17 cellular contexts compared by ENCODE assay signal in the genomic region with DNA sequence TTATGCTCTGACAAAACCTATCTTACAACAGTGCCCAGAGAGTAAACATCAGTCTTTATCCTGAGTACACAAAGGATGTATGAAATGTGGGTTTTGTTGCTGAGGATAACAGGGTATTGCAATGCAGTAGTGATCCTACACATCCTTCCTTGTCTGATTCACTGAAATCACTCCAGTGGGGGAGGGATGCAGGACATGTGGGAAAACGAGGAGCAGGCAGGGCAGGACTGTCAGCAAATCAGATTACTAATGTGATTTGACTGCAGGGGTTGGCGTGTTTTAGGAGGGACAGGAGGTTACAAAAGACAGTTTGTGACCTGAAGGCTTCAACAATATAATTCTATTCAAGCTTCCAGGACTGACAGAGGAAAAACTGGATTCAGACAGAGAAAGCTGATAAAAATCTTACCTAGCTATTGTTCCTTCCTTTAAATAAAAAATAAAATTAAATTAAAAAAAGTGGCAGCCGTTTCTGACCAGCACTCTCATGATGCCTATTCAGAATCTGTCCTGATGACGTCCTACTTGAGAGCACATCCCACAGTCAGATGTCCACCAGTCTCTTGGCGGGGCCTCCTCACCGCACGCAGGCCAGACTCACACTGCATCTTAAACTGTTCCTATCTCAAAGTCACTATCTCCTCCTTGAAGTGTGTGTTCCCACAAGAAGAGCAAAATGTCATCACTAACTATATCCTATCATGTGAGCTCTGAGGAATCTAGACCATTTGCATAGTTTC. TPM values are rescaled to one million over a fixed set of nuclear protein-coding genes. Genes with fewer than 3 reads are reported as not detected.
DNase-seq lines count a peak whose midpoint lies in the region; ATAC-seq and TF ChIP-seq lines count a peak whose summit lies in the region.
"Had no signal": no experiment of that assay in that cellular context is flagged by ENCODE, and none has a peak within 500 bp of the region (broad histone marks: within the 10 kb centered on the region; RNA-seq: fewer than 3 reads in every experiment).

No MANE protein-coding gene starts in this region.

- H3K27ac ChIP-seq in SK-N-SH (ENCODE audit: low read depth in 2 of 2, low read length in 1 of 2) (peak overlapping the region; percentile 31 to 99; a peak in 3 of 4 replicates), fibroblast of lung (ENCODE audit: insufficient read depth, low read length) (peak overlapping the region; percentile 21)
- H3K27ac ChIP-seq: BLaER1 treated with 17β-estradiol and CSF1 and Interleukin-3, amounts not matched to agents 10 nM and 100 nM; breast epithelium had no signal

- TF ChIP-seq CTCF in SK-N-SH (IDR thresholded peaks at IDR 0.05) (no peak), fibroblast of lung (conservative IDR thresholded peaks at IDR 0.05 in 1 of 2, IDR thresholded peaks at IDR 0.05 in 1 of 2; ENCODE audit: low read depth in 1 of 2, low read length in 2 of 2) (no peak), nephron (IDR thresholded peaks at IDR 0.05; ENCODE audit: unreplicated experiment in 3 of 3) (no peak)

- H3K27ac Mint-ChIP-seq in nephron: peak overlapping the region in 2 of 3 experiments; percentile 71 to 80
- H3K27ac Mint-ChIP-seq: activated CD8-positive, alpha-beta T cell treated with anti-CD3 and anti-CD28 coated beads, Interleukin-2, amount 10 ng/mL, durations not matched to agents 7 days and 5 days had no signal

- CTCF ChIA-PET in SK-N-SH (lab: Yijun Ruan, JAX): interaction anchor here (1.1 to 5.5 kb wide), 6 partner anchors 8 to 129 kb away, joined by 3 to 33 read pairs (median 4); no protein-coding TSS in a partner anchor

- no peak overlapping the region for H3K9ac ChIP-seq in SK-N-SH
- no peak overlapping the region for H3K9ac ChIP-seq in fibroblast of lung (ENCODE audit: insufficient read depth, low read length)
- H3K9ac ChIP-seq: BLaER1 treated with 17β-estradiol and CSF1 and Interleukin-3, amounts not matched to agents 10 nM and 100 nM had no signal

- peaks cover 73% of the 10 kb centered on the region for H3K36me3 Mint-ChIP-seq in nephron (ENCODE audit: low read depth)

- H3F3A ChIP-seq in SK-N-SH (replicated peaks; ENCODE audit: insufficient read depth): no peaks in the 10 kb centered on the region

- no peak overlapping the region for H3K4me3 ChIP-seq in H7 (ENCODE audit: insufficient read depth, low read depth, low read length)
- no peak overlapping the region for H3K4me3 ChIP-seq in SK-N-SH (ENCODE audit: low read depth in 2 of 2, low read length in 1 of 2)
- no peak overlapping the region for H3K4me3 ChIP-seq in fibroblast of lung (replicated peaks in 1 of 4; ENCODE audit: control extremely low read depth in 1 of 4, insufficient read depth in 1 of 4, low read depth in 3 of 4, low read length in 4 of 4)
- H3K4me3 ChIP-seq: BLaER1 treated with 17β-estradiol and CSF1 and Interleukin-3, amounts not matched to agents 10 nM and 100 nM; breast epithelium; MG63 had no signal

- peak; percentile 50 for TF ChIP-seq RAD21 in SK-N-SH (IDR thresholded peaks at IDR 0.05; ENCODE audit: low read length)

- H4K20me1 ChIP-seq in SK-N-SH (ENCODE audit: insufficient read depth): no peaks in the 10 kb centered on the region
- no peaks in the 10 kb centered on the region for H4K20me1 ChIP-seq in fibroblast of lung (ENCODE audit: control insufficient read depth, extremely low read depth, insufficient read depth, low read length)

- H3K79me2 ChIP-seq in SK-N-SH (ENCODE audit: insufficient read depth): peaks cover 8% of the 10 kb centered on the region; the same call in 1 of the 2 replicates
- peaks cover 1% of the 10 kb centered on the region for H3K79me2 ChIP-seq in fibroblast of lung (ENCODE audit: control insufficient read depth, insufficient read depth, low read length)

- no peak for ATAC-seq in left colon
- ATAC-seq: activated CD8-positive, alpha-beta T cell treated with anti-CD3 and anti-CD28 coated beads, Interleukin-2, amount 10 ng/mL, durations not matched to agents 7 days and 5 days; HCT116; sciatic nerve had no signal

- H3K4me1 Mint-ChIP-seq in nephron: peaks cover 60% of the 10 kb centered on the region

- H2AFZ ChIP-seq in SK-N-SH (ENCODE audit: low read depth): no peak overlapping the region
- H2AFZ ChIP-seq in fibroblast of lung (ENCODE audit: low read length): no peak overlapping the region

- peaks cover 7% of the 10 kb centered on the region for H3K36me3 ChIP-seq in H7 (replicated peaks; ENCODE audit: control insufficient read depth, insufficient read depth, low read length)
- H3K36me3 ChIP-seq in SK-N-SH (replicated peaks in 1 of 2; ENCODE audit: control insufficient read depth in 1 of 2, insufficient read depth in 2 of 2, low read length in 1 of 2): peaks cover 61 to 81% of the 10 kb centered on the region in 2 experiments
- H3K36me3 ChIP-seq in fibroblast of lung (ENCODE audit: control insufficient read depth, insufficient read depth, low read length): peaks cover 9% of the 10 kb centered on the region
- H3K36me3 ChIP-seq: breast epithelium had no signal

- H3K4me2 ChIP-seq in SK-N-SH (no peak overlapping the region), fibroblast of lung (ENCODE audit: extremely low read depth, insufficient read depth, low read length) (no peak overlapping the region)
- H3K4me2 ChIP-seq: BLaER1 treated with 17β-estradiol and CSF1 and Interleukin-3, amounts not matched to agents 10 nM and 100 nM had no signal

- 47% methylated on average over 7 of the region's 7 CpGs for WGBS in SK-N-SH (ENCODE audit: low lambda C conversion rate)

- TF ChIP-seq EP300 in SK-N-SH (IDR thresholded peaks at IDR 0.05; ENCODE audit: borderline replicate concordance in 1 of 2, low read depth in 1 of 2, low read length in 1 of 2): peak in 1 of 2 experiments; percentile 96; a peak in 2 of 4 replicates

- intact Hi-C loops in left colon (cut with DNase I, micrococcal nuclease): no loop called here

- H3K27me3 ChIP-seq in H7 (ENCODE audit: control insufficient read depth, insufficient read depth, low read length) (no peaks in the 10 kb centered on the region), SK-N-SH (ENCODE audit: insufficient read depth) (no peaks in the 10 kb centered on the region), fibroblast of lung (ENCODE audit: control insufficient read depth, insufficient read depth, low read length) (no peaks in the 10 kb centered on the region)
- H3K27me3 ChIP-seq: BLaER1 treated with 17β-estradiol and CSF1 and Interleukin-3, amounts not matched to agents 10 nM and 100 nM; breast epithelium; MG63 had no signal

- peak overlapping the region in 1 of 3 experiments; percentile 14 for H3K4me3 Mint-ChIP-seq in nephron
- H3K4me3 Mint-ChIP-seq: activated CD8-positive, alpha-beta T cell treated with anti-CD3 and anti-CD28 coated beads, Interleukin-2, amount 10 ng/mL, durations not matched to agents 7 days and 5 days had no signal

- no peaks in the 10 kb centered on the region for H3K9me3 ChIP-seq in SK-N-SH
- H3K9me3 ChIP-seq in fibroblast of lung (ENCODE audit: control insufficient read depth, insufficient read depth, low read depth, low read length): no peaks in the 10 kb centered on the region
- H3K9me3 ChIP-seq: BLaER1 treated with 17β-estradiol and CSF1 and Interleukin-3, amounts not matched to agents 10 nM and 100 nM; breast epithelium; MG63 had no signal

- H3K4me1 ChIP-seq in SK-N-SH (ENCODE audit: control insufficient read depth in 1 of 2, insufficient read depth in 2 of 2, low read depth in 1 of 2, low read length in 1 of 2): peaks cover 7 to 62% of the 10 kb centered on the region in 2 experiments; a peak in 3 of 4 replicates
- peaks cover 9% of the 10 kb centered on the region for H3K4me1 ChIP-seq in fibroblast of lung (ENCODE audit: control insufficient read depth, extremely low read depth, insufficient read depth, low read length)

- H3K27me3 Mint-ChIP-seq in nephron (ENCODE audit: low read depth): no peaks in the 10 kb centered on the region

- DNase-seq in H7: peak; percentile 16
- DNase-seq in SK-N-SH: peak; percentile 74
- DNase-seq in fibroblast of lung (ENCODE audit: low read depth in 2 of 2): no peak
- no peak for DNase-seq in D341Med (ENCODE audit: low spot score)
- no peak for DNase-seq in T-helper 2 cell
- no peak for DNase-seq in NK-92 treated with Interleukin-12 subunit alpha and Interleukin-12 subunit beta, amount 100 ng/mL, for 24 hours (lab: John Stamatoyannopoulos, UW)
- DNase-seq in left colon: no peak
- DNase-seq: activated CD8-positive, alpha-beta T cell treated with anti-CD3 and anti-CD28 coated beads, Interleukin-2, amount 10 ng/mL, durations not matched to agents 7 days and 5 days; activated effector memory CD4-positive, alpha-beta T cell treated with anti-CD3 and anti-CD28 coated beads, Interleukin-2, amount 50 U/mL, for 16 hours; MG63; NCI-H226; RPMI8226 had no signal

- POLR2A ChIA-PET in SK-N-SH (lab: Yijun Ruan, JAX): interaction anchor here (0.9 to 1.4 kb wide), 3 partner anchors 10 to 61 kb away, joined by 3 to 4 read pairs (median 4); no protein-coding TSS in a partner anchor

- no peaks in the 10 kb centered on the region for H3K9me3 Mint-ChIP-seq in nephron

- H3K9me2 ChIP-seq in SK-N-SH: no peaks in the 10 kb centered on the region

TF ChIP-seq in SK-N-SH, 30 proteins besides CTCF, POLR2A, EP300 and RAD21 (continues in another document):
- TF ChIP-seq, protein P1, sequence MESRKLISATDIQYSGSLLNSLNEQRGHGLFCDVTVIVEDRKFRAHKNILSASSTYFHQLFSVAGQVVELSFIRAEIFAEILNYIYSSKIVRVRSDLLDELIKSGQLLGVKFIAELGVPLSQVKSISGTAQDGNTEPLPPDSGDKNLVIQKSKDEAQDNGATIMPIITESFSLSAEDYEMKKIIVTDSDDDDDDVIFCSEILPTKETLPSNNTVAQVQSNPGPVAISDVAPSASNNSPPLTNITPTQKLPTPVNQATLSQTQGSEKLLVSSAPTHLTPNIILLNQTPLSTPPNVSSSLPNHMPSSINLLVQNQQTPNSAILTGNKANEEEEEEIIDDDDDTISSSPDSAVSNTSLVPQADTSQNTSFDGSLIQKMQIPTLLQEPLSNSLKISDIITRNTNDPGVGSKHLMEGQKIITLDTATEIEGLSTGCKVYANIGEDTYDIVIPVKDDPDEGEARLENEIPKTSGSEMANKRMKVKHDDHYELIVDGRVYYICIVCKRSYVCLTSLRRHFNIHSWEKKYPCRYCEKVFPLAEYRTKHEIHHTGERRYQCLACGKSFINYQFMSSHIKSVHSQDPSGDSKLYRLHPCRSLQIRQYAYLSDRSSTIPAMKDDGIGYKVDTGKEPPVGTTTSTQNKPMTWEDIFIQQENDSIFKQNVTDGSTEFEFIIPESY (IDR thresholded peaks at IDR 0.05; ENCODE audit: borderline replicate concordance, low read depth): no peak
- TF ChIP-seq RCOR1 (IDR thresholded peaks at IDR 0.05; ENCODE audit: low read length): peak; percentile 92; the same call in 1 of the 2 replicates
- TF ChIP-seq GABPA (IDR thresholded peaks at IDR 0.05; ENCODE audit: low read depth): no peak

RNA-seq across cellular contexts. Expression of a gene that starts 50.6 kb away (rescaled TPM):
- 22.1 and 26.4 TPM in 2 replicates for total RNA-seq in H7 (2014; rRNA removed; shearing (Covaris generic))
- polyA plus RNA-seq in SK-N-SH (2012; rRNA removed) (0.11 and 0.20 TPM in 2 replicates), fibroblast of lung (2.8 and 11.8 TPM in 2 replicates)
- polyA plus RNA-seq in SK-N-SH (2012; cell fraction: cytosol; rRNA removed): 0.05 TPM in 2 replicates
- polyA plus RNA-seq in SK-N-SH (2012; cell fraction: nucleus; rRNA removed): 0.16 and 0.33 TPM in 2 replicates
- total RNA-seq in fibroblast of lung (1.0 and 7.4 TPM in 2 replicates), left colon (1 to 10 TPM in 1 of 2 donors, under 1 TPM in 1; 0.92 to 2.3 TPM)
- 3.9 and 9.5 TPM in 2 replicates for polyA plus RNA-seq in fibroblast of lung (2012)
- 14.0 and 82.2 TPM in 2 replicates for polyA minus RNA-seq in fibroblast of lung (ENCODE audit: low replicate concordance)

Comparison
In these comparisons a context has a peak if more than half of its experiments do, and no peak if none do; other contexts are left out.
1. DNase-seq: peak in H7 (single experiment) and SK-N-SH (single experiment); none in fibroblast of lung (0 of 2), D341Med (single experiment), T-helper 2 cell (0 of 5), NK-92 treated with Interleukin-12 subunit alpha and Interleukin-12 subunit beta, amount 100 ng/mL, for 24 hours (single experiment) and left colon (0 of 2).